ENCODE assay signal across 8 cellular contexts in genomic region chr12:92551853-92552397, GRCh38.
A peak's percentile ranks its signal among the peaks of the same experiment; 100 is the strongest.
DNase-seq lines count a peak whose midpoint lies in the region; ATAC-seq and FAIRE-seq lines count a peak whose summit lies in the region.

No MANE protein-coding gene starts in this region.

- peaks cover 5% of the 10 kb centered on the region for H3K9me3 Mint-ChIP-seq in activated T-helper 17 cell treated with anti-CD3 and anti-CD28 coated beads, Interleukin-2, amount 50 U/mL, for 72 hours

- ATAC-seq in GM18909 (IDR thresholded peaks at IDR 0.05; ENCODE audit: poor library complexity, unreplicated experiment) = peak; percentile 61
- ATAC-seq in HG03064 (IDR thresholded peaks at IDR 0.05; ENCODE audit: low read depth, unreplicated experiment) = peak; percentile 54
- peak; percentile 83 for ATAC-seq in activated T-helper 17 cell treated with anti-CD3 and anti-CD28 coated beads, Interleukin-2, amount 50 U/mL, for 72 hours (replicated peaks)
- no peak for ATAC-seq in left lobe of liver

- peaks cover 17 to 18% of the 10 kb centered on the region in 2 donors for H3K4me1 ChIP-seq in small intestine (ENCODE audit: control insufficient read depth in 2 of 2, insufficient read depth in 1 of 2, low read depth in 1 of 2, low read length in 1 of 2)

- no peak overlapping the region for H3K4me3 ChIP-seq in small intestine (ENCODE audit: low read depth in 1 of 2, low read length in 2 of 2)

- no peak for FAIRE-seq in small intestine (lab: Jason Lieb, UNC)

- peaks cover 5% of the 10 kb centered on the region for H3K36me3 Mint-ChIP-seq in activated T-helper 17 cell treated with anti-CD3 and anti-CD28 coated beads, Interleukin-2, amount 50 U/mL, for 72 hours (ENCODE audit: low read depth)

- H3K4me1 Mint-ChIP-seq in activated T-helper 17 cell treated with anti-CD3 and anti-CD28 coated beads, Interleukin-2, amount 50 U/mL, for 72 hours = peaks cover 9% of the 10 kb centered on the region

- no peaks in the 10 kb centered on the region for H3K36me3 ChIP-seq in small intestine (ENCODE audit: control insufficient read depth in 2 of 2, insufficient read depth in 2 of 2, low read length in 2 of 2)

- no peak overlapping the region for H3K4me3 Mint-ChIP-seq in activated T-helper 17 cell treated with anti-CD3 and anti-CD28 coated beads, Interleukin-2, amount 50 U/mL, for 72 hours

- no peaks in the 10 kb centered on the region for H3K27me3 Mint-ChIP-seq in activated T-helper 17 cell treated with anti-CD3 and anti-CD28 coated beads, Interleukin-2, amount 50 U/mL, for 72 hours

- peak overlapping the region; percentile 37 to 53 for H3K27ac ChIP-seq in small intestine (ENCODE audit: low read depth in 1 of 2, low read length in 1 of 2)

- H3K27me3 ChIP-seq in small intestine (ENCODE audit: control insufficient read depth in 2 of 2, insufficient read depth in 2 of 2, low read length in 2 of 2) = no peaks in the 10 kb centered on the region

- DNase-seq in AG08395 (ENCODE audit: low spot score) (peak; percentile 38), small intestine (peak; percentile 49), NCI-H69 (lab: John Stamatoyannopoulos, UW) (no peak), NCI-H1048 (lab: John Stamatoyannopoulos, UW) (no peak), left lobe of liver (ENCODE audit: low spot score) (no peak)

- H3K9me3 ChIP-seq in small intestine (ENCODE audit: control insufficient read depth, low read depth) = no peaks in the 10 kb centered on the region

- no peak overlapping the region for H3K27ac Mint-ChIP-seq in activated T-helper 17 cell treated with anti-CD3 and anti-CD28 coated beads, Interleukin-2, amount 50 U/mL, for 72 hours

Comparison
In these comparisons a context has a peak if more than half of its experiments do, and no peak if none do; other contexts are left out.
1. DNase-seq: peak in AG08395 (single experiment) and small intestine (single experiment); none in NCI-H69 (single experiment), NCI-H1048 (single experiment) and left lobe of liver (single experiment).